ENCODE assay signal across 12 cellular contexts in the genomic region with DNA sequence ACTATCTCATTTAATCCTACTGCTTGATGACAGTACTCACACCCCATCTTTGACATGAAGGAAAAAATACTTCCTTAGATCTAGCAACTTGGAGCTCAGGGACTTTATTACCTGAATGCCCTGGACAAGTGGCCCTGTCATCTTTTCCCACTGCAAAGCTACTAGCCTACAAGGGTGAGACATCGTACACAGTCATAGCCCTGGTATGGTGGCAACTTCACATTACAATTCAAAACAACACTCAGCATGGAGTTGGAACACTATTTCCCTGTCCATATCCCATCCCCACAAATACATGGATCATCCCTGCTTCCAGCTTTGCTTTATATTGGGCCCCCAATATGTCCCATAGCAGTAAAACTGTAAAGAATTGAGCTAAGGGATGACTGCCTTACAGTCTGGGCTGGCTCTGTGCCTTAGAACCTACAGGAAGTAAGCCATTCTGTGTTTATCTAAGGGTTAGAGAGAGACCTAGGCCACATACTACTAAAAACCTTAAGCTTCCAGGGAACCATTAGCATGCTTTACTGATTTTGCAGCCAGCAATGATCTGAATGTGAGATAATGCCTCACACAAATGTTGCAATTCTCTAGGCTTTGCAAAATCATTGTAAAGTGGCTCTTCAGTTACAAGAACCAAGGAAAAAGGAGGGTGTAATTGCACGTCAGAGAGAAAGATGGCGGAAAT. TPM values are rescaled to one million over a fixed set of nuclear protein-coding genes. Genes with fewer than 3 reads are reported as not detected.
DNase-seq lines count a peak whose midpoint lies in the region; ATAC-seq and TF ChIP-seq lines count a peak whose summit lies in the region.
"Had no signal": no experiment of that assay in that cellular context is flagged by ENCODE, and none has a peak within 500 bp of the region (broad histone marks: within the 10 kb centered on the region; RNA-seq: fewer than 3 reads in every experiment).

No MANE protein-coding gene starts in this region.

- no peaks in the 10 kb centered on the region for H3K27me3 ChIP-seq in DND-41 (ENCODE audit: insufficient read depth, low read length, poor library complexity)
- no peaks in the 10 kb centered on the region for H3K27me3 ChIP-seq in MG63
- H3K27me3 ChIP-seq: right lobe of liver had no signal

- H3K9me3 ChIP-seq in DND-41 (ENCODE audit: insufficient read depth, low read length, severe bottlenecking), result no peaks in the 10 kb centered on the region
- H3K9me3 ChIP-seq in MG63, result peaks cover 5% of the 10 kb centered on the region; the same call in 1 of the 2 replicates
- H3K9me3 ChIP-seq: right lobe of liver had no signal

- H3K79me2 ChIP-seq in DND-41 (ENCODE audit: insufficient read depth, low read length), result no peaks in the 10 kb centered on the region

- H3K4me3 Mint-ChIP-seq in chondrocyte (ENCODE audit: unreplicated experiment), result no peak overlapping the region
- H3K4me3 Mint-ChIP-seq: activated B cell treated with CpG ODN at 0.5 μM for 24 hours had no signal

- TF ChIP-seq CTCF in DND-41 (IDR thresholded peaks at IDR 0.05; ENCODE audit: borderline replicate concordance, extremely low read depth, low read length, poor library complexity, severe bottlenecking) (no peak), chondrocyte (IDR thresholded peaks at IDR 0.05) (no peak)

- no peaks in the 10 kb centered on the region for H3K4me1 ChIP-seq in DND-41 (ENCODE audit: insufficient read depth, low read length)

- no peaks in the 10 kb centered on the region for H3K9me3 Mint-ChIP-seq in chondrocyte (ENCODE audit: low read depth)
- H3K9me3 Mint-ChIP-seq: activated B cell treated with CpG ODN at 0.5 μM for 24 hours had no signal

- no peak overlapping the region for H3K9ac ChIP-seq in DND-41 (ENCODE audit: low read depth, low read length)

- H4K20me1 ChIP-seq in DND-41 (ENCODE audit: insufficient read depth, low read length), result no peaks in the 10 kb centered on the region

- no peaks in the 10 kb centered on the region for H3K27me3 Mint-ChIP-seq in chondrocyte (ENCODE audit: low read depth)
- H3K27me3 Mint-ChIP-seq: activated B cell treated with CpG ODN at 0.5 μM for 24 hours had no signal

- no peak for DNase-seq in DND-41
- DNase-seq in MG63, result peak; percentile 26
- DNase-seq in chondrocyte (ENCODE audit: low spot score), result no peak
- peak; percentile 34 for DNase-seq in non-pigmented ciliary epithelial cell (ENCODE audit: low read depth)
- DNase-seq in NCI-H2081 treated with DMSO at 0.1 percent for 48 hours (lab: John Stamatoyannopoulos, UW), result no peak
- DNase-seq in ecto neural progenitor cell (ENCODE audit: low spot score), result no peak
- DNase-seq in NCI-H1436 (lab: John Stamatoyannopoulos, UW), result no peak
- DNase-seq: activated B cell treated with CpG ODN at 0.5 μM for 24 hours, foreskin melanocyte, kidney, NCI-H748 treated with DMSO at 0.1 percent for 48 hours, right lobe of liver had no signal

- no peak overlapping the region for H3K4me2 ChIP-seq in DND-41 (ENCODE audit: insufficient read depth, low read length)

- H3K36me3 ChIP-seq in DND-41 (ENCODE audit: insufficient read depth, low read length) (peaks cover 48% of the 10 kb centered on the region), MG63 (peaks cover 15% of the 10 kb centered on the region)

- peaks cover 19% of the 10 kb centered on the region for H3K4me1 Mint-ChIP-seq in chondrocyte (ENCODE audit: low read depth)

- H3K4me3 ChIP-seq in DND-41 (ENCODE audit: low read depth in 1 of 2, low read length in 2 of 2) (no peak overlapping the region), MG63 (no peak overlapping the region)
- H3K4me3 ChIP-seq: right lobe of liver had no signal

- peak overlapping the region; percentile 32 for H3K27ac Mint-ChIP-seq in chondrocyte (ENCODE audit: unreplicated experiment)
- H3K27ac Mint-ChIP-seq: activated B cell treated with CpG ODN at 0.5 μM for 24 hours had no signal

- ATAC-seq in DND-41 (ENCODE audit: insufficient read depth, low read depth), result 0 out of 3 replicates have a peak, but pooled peaks have one; percentile 35
- ATAC-seq: right lobe of liver had no signal

- no peak overlapping the region for H2AFZ ChIP-seq in DND-41 (ENCODE audit: low read depth, low read length)

- H3K27ac ChIP-seq in DND-41 (ENCODE audit: low read length), result no peak overlapping the region

- peaks cover 19% of the 10 kb centered on the region for H3K36me3 Mint-ChIP-seq in chondrocyte (ENCODE audit: low read depth)

RNA-seq across cellular contexts. Expression of a gene that starts 55.9 kb away (rescaled TPM):
- total RNA-seq in MG63 (2014; rRNA removed; shearing (Covaris generic); ENCODE audit: low replicate concordance), result 19.1 and 71.5 TPM in 2 replicates
- total RNA-seq in chondrocyte, result 31.2 to 36.3 TPM (median 34.7 TPM) in 3 replicates

Comparison
In these comparisons a context has a peak if more than half of its experiments do, and no peak if none do; other contexts are left out.
1. DNase-seq: peak in MG63 (single experiment) and non-pigmented ciliary epithelial cell (single experiment); none in DND-41 (single experiment), chondrocyte (single experiment), NCI-H2081 treated with DMSO at 0.1 percent for 48 hours (single experiment), ecto neural progenitor cell (single experiment) and NCI-H1436 (single experiment).